Comparison of ENCODE assay signal across 8 cellular contexts in genomic region chr16:66934138-66934838, GRCh38. TPM values are rescaled to one million over a fixed set of nuclear protein-coding genes. Genes with fewer than 3 reads are reported as not detected.
DNase-seq lines count a peak whose midpoint lies in the region; ATAC-seq lines count a peak whose summit lies in the region.

TSS of gene CIAO2B (minus strand) at chr16:66934402. CDS start at chr16:66934364, 38 bp downstream.

- H3K27ac ChIP-seq in CD4-positive, CD25-positive, alpha-beta regulatory T cell (ENCODE audit: insufficient read depth, low read length, poor library complexity, severe bottlenecking), result peak within 1 kb of the TSS; percentile 88

- no peaks in the 10 kb centered on the region for H3K27me3 ChIP-seq in CD4-positive, CD25-positive, alpha-beta regulatory T cell (ENCODE audit: control insufficient read depth, insufficient read depth, low read length)
- H3K27me3 ChIP-seq in endocrine pancreas (ENCODE audit: control insufficient read depth, insufficient read depth, low read length), result no peaks in the 10 kb centered on the region

- peaks cover 38% of the 10 kb centered on the region for H3K4me1 ChIP-seq in CD4-positive, CD25-positive, alpha-beta regulatory T cell (ENCODE audit: control insufficient read depth, insufficient read depth, low read length, poor library complexity, severe bottlenecking)
- no peaks in the 10 kb centered on the region for H3K4me1 ChIP-seq in endocrine pancreas (ENCODE audit: control insufficient read depth, insufficient read depth, low read length)

- peaks cover 6% of the 10 kb centered on the region for H3K27me3 Mint-ChIP-seq in CD4-positive, CD25-positive, alpha-beta regulatory T cell

- DNase-seq in CD4-positive, CD25-positive, alpha-beta regulatory T cell, result peak; percentile 84 to 91 (median 89)
- DNase-seq in HK-2 (ENCODE audit: unreplicated experiment) (peak; percentile 85), NOMO-1 treated with dmso at 0.1 percent for 144 hours (lab: John Stamatoyannopoulos, UW; ENCODE audit: unreplicated experiment) (peak; percentile 77), mesenteric fat pad (ENCODE audit: low spot score) (peak; percentile 98)
- DNase-seq in activated CD8-positive, alpha-beta memory T cell treated with anti-CD3 and anti-CD28 coated beads, Interleukin-2, amount 50 U/mL, for 1 hour (ENCODE audit: extremely low read depth), result peak; percentile 58
- DNase-seq in stimulated activated CD8-positive, alpha-beta memory T cell treated with anti-CD3 and anti-CD28 coated beads, Interleukin-15, amount 100 ng/mL, for 1 hour (ENCODE audit: low read depth), result peak; percentile 77

- H3K9me3 ChIP-seq in CD4-positive, CD25-positive, alpha-beta regulatory T cell (ENCODE audit: control insufficient read depth in 2 of 2, low read length in 2 of 2), result no peaks in the 10 kb centered on the region
- no peaks in the 10 kb centered on the region for H3K9me3 ChIP-seq in endocrine pancreas (ENCODE audit: control insufficient read depth, low read length)

- H3K9ac ChIP-seq in endocrine pancreas (ENCODE audit: control insufficient read depth, insufficient read depth, low read length), result peak within 1 kb of the TSS; percentile 95

- H3K27ac Mint-ChIP-seq in CD4-positive, CD25-positive, alpha-beta regulatory T cell, result peak within 1 kb of the TSS; percentile 98 to 99 (median 99)

- H3K9me3 Mint-ChIP-seq in CD4-positive, CD25-positive, alpha-beta regulatory T cell, result no peaks in the 10 kb centered on the region

- H3K4me3 ChIP-seq in CD4-positive, CD25-positive, alpha-beta regulatory T cell (ENCODE audit: low read depth, low read length), result peak within 1 kb of the TSS; percentile 99
- H3K4me3 ChIP-seq in endocrine pancreas (ENCODE audit: control insufficient read depth, insufficient read depth, low read length), result peak within 1 kb of the TSS; percentile 82

- H3K36me3 ChIP-seq in CD4-positive, CD25-positive, alpha-beta regulatory T cell (ENCODE audit: control insufficient read depth, insufficient read depth, low read length), result peaks cover 22% of the 10 kb centered on the region
- no peaks in the 10 kb centered on the region for H3K36me3 ChIP-seq in endocrine pancreas (ENCODE audit: control insufficient read depth, insufficient read depth, low read length)

- H3K36me3 Mint-ChIP-seq in CD4-positive, CD25-positive, alpha-beta regulatory T cell, result peaks cover 11% of the 10 kb centered on the region

- peaks cover 6 to 67% (median 41%) of the 10 kb centered on the region in 4 donors for H3K4me1 Mint-ChIP-seq in CD4-positive, CD25-positive, alpha-beta regulatory T cell

- peak within 1 kb of the TSS; percentile 96 to 99 (median 98) for H3K4me3 Mint-ChIP-seq in CD4-positive, CD25-positive, alpha-beta regulatory T cell

- peak; percentile 85 to 86 for ATAC-seq in CD4-positive, CD25-positive, alpha-beta regulatory T cell (ENCODE audit: low read depth in 2 of 2)
- ATAC-seq in GM19438 (IDR thresholded peaks at IDR 0.05; ENCODE audit: low read depth, unreplicated experiment), result peak; percentile 69

RNA-seq across cellular contexts. Expression of gene CIAO2B, which starts in this region (rescaled TPM):
- total RNA-seq in CD4-positive, CD25-positive, alpha-beta regulatory T cell, result 64.6 TPM
- 100 to 1,000 TPM; 126 to 161 (median 147) TPM for polyA plus RNA-seq in CD4-positive, CD25-positive, alpha-beta regulatory T cell
- total RNA-seq in mesenteric fat pad, result 63.1 TPM

Comparison
In these comparisons a context has a peak if more than half of its experiments do, and no peak if none do; other contexts are left out.
1. Peak in every context shown above with its lines: DNase-seq, ATAC-seq, H3K4me3 ChIP-seq and H3K27ac ChIP-seq.